Comparison of ENCODE assay signal across 8 cellular contexts in the genomic region with DNA sequence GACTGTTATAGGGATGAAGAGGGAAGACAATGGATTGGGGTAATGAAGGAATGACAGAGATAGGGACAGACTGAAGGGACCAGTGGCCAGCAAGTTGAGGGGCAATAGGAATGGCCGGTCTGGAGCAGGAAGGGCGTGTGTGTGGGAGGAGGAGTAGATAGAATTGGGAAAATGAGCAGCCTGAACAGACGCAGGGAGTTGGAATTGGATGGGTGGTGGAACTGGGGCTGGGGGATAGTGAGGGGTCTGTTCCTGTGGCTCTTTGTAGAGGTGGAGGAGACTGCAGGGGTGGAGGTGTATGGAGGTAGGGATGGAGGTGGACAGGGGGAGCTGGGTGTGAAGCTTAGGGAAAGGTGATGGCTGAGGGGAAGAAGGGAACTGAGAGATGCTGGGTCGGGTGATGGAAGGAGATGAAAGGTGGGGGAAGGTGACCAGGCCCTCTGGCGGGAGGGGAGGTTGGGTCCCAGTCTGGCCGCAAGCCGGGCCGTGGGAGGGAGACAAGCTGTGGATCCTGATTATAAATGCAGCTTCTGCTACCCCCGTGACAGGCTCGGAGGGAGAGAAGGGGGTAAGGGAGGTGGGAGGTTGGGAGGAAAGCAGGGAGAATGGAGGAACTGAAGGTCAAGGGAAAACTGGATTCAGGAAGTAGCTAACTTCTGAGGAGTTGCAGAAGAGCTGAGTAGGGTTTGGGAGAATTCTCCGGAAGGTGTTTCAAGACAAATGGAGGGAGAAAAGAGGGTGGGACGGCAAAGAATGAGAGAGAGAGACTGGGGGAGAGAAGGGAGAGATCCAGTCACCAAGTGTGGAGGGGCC. TPM values are rescaled to one million over a fixed set of nuclear protein-coding genes. Genes with fewer than 3 reads are reported as not detected.
DNase-seq lines count a peak whose midpoint lies in the region; ATAC-seq and TF ChIP-seq lines count a peak whose summit lies in the region.

No MANE protein-coding gene starts in this region.

- no peaks in the 10 kb centered on the region for H3K9me3 Mint-ChIP-seq in naive thymus-derived CD8-positive, alpha-beta T cell

- peak overlapping the region; percentile 87 to 97 (median 91) for H3K4me3 Mint-ChIP-seq in naive thymus-derived CD8-positive, alpha-beta T cell

- H3K27me3 Mint-ChIP-seq in naive thymus-derived CD8-positive, alpha-beta T cell: no peaks in the 10 kb centered on the region

- H3K27me3 ChIP-seq in Loucy (ENCODE audit: insufficient read depth, low read length, poor library complexity, severe bottlenecking) (no peaks in the 10 kb centered on the region), dorsolateral prefrontal cortex (no peaks in the 10 kb centered on the region)

- H3K9me2 ChIP-seq in Loucy (replicated peaks; ENCODE audit: low read depth, low read length): no peaks in the 10 kb centered on the region

- H3K27ac Mint-ChIP-seq in naive thymus-derived CD8-positive, alpha-beta T cell: peak overlapping the region; percentile 93 to 99 (median 99)

- H3K27ac ChIP-seq in dorsolateral prefrontal cortex: peak overlapping the region; percentile 77 to 98 (median 94)

- intact Hi-C loops in dorsolateral prefrontal cortex (cut with DNase I): no loop called here

- H3K9me3 ChIP-seq in Loucy (ENCODE audit: insufficient read depth, low read depth, low read length): no peaks in the 10 kb centered on the region

- peak overlapping the region; percentile 83 for H2AFZ ChIP-seq in Loucy (ENCODE audit: low read length)

- H3K36me3 ChIP-seq in Loucy (ENCODE audit: insufficient read depth, low read length): no peaks in the 10 kb centered on the region

- H3K4me1 Mint-ChIP-seq in naive thymus-derived CD8-positive, alpha-beta T cell: peaks cover 57 to 88% (median 74%) of the 10 kb centered on the region in 4 donors

- peak; percentile 46 for DNase-seq in Ammon's horn (ENCODE audit: low spot score)
- DNase-seq in dorsolateral prefrontal cortex: no peak
- no peak for DNase-seq in naive thymus-derived CD8-positive, alpha-beta T cell
- DNase-seq in GM10248 (ENCODE audit: extremely low spot score): no peak
- DNase-seq in SIG-M5 (lab: John Stamatoyannopoulos, UW): no peak
- no peak for DNase-seq in SKM-1 (lab: John Stamatoyannopoulos, UW; ENCODE audit: unreplicated experiment)
- DNase-seq in cortex of kidney (lab: John Stamatoyannopoulos, UW): no peak

- ATAC-seq in naive thymus-derived CD8-positive, alpha-beta T cell: no peak

- CTCF ChIA-PET in GM10248 (lab: Yijun Ruan, JAX): interaction anchor here (0.7 to 2.1 kb wide), 14 partner anchors 8 to 286 kb away, joined by 3 to 11 read pairs (median 4); partner anchors contain the start of genes CUTA, PFDN6, PHF1 and UQCC2

- H3K9ac ChIP-seq in Loucy (ENCODE audit: low read depth, low read length, poor library complexity, severe bottlenecking): peak overlapping the region; percentile 84

- TF ChIP-seq CTCF in Loucy (conservative IDR thresholded peaks at IDR 0.05; ENCODE audit: low read length) (no peak), dorsolateral prefrontal cortex (IDR thresholded peaks at IDR 0.05 in 54 of 56, conservative IDR thresholded peaks at IDR 0.05 in 2 of 56; ENCODE audit: low read depth in 1 of 56, partially characterized antibody in 56 of 56) (no peak), GM10248 (IDR thresholded peaks at IDR 0.05; ENCODE audit: control extremely low read depth, extremely low read depth, low read depth, missing control alignments) (no peak)

- 0 out of 2 replicates have a peak, but pooled peaks cover 4% of the 10 kb centered on the region for H3F3A ChIP-seq in Loucy (ENCODE audit: low read depth)

- H3K36me3 Mint-ChIP-seq in naive thymus-derived CD8-positive, alpha-beta T cell: no peaks in the 10 kb centered on the region

- H3K79me2 ChIP-seq in Loucy (ENCODE audit: insufficient read depth, low read length): peaks cover 26% of the 10 kb centered on the region; the same call in 1 of the 2 replicates

- peak overlapping the region; percentile 88 for H3K4me2 ChIP-seq in Loucy (ENCODE audit: low read depth, low read length, poor library complexity, severe bottlenecking)

- POLR2A ChIA-PET in naive thymus-derived CD8-positive, alpha-beta T cell (lab: Charles Lee): interaction anchor here (1.3 to 3.2 kb wide), 14 partner anchors 8 to 155 kb away, joined by 3 to 25 read pairs (median 10); partner anchors contain the start of genes B3GALT4, BAK1, CUTA and PFDN6
- POLR2A ChIA-PET in GM10248 (lab: Yijun Ruan, JAX): no interaction called here

- peaks cover 19% of the 10 kb centered on the region for H4K20me1 ChIP-seq in Loucy (ENCODE audit: insufficient read depth, low read length, poor library complexity, severe bottlenecking)

- peaks cover 42% of the 10 kb centered on the region for H3K4me1 ChIP-seq in Loucy (ENCODE audit: insufficient read depth, low read length, poor library complexity, severe bottlenecking)

- H3K4me3 ChIP-seq in Loucy (ENCODE audit: low read length, poor library complexity, severe bottlenecking): peak overlapping the region; percentile 84
- peak overlapping the region; percentile 45 to 82 (median 70) for H3K4me3 ChIP-seq in dorsolateral prefrontal cortex

RNA-seq across cellular contexts. Expression of gene SYNGAP1, which starts 5.2 kb away (rescaled TPM):
- total RNA-seq in dorsolateral prefrontal cortex: 100 to 1,000 TPM in 65 of 120 experiments, 10 to 100 TPM in 55; 41.7 to 147 (median 101) TPM
- total RNA-seq in naive thymus-derived CD8-positive, alpha-beta T cell: 10 to 100 TPM; 57.0 to 66.6 TPM
- polyA plus RNA-seq in naive thymus-derived CD8-positive, alpha-beta T cell: 1 to 10 TPM in 2 of 3 donors, under 1 TPM in 1; 0.38 to 1.9 (median 1.4) TPM

RNA-seq across cellular contexts. Expression of gene CUTA, which starts 7.2 kb away (rescaled TPM):
- 100 to 1,000 TPM; 118 to 222 (median 177) TPM for total RNA-seq in dorsolateral prefrontal cortex
- 100 to 1,000 TPM; 198 to 201 TPM for total RNA-seq in naive thymus-derived CD8-positive, alpha-beta T cell
- 100 to 1,000 TPM; 338 to 441 (median 385) TPM for polyA plus RNA-seq in naive thymus-derived CD8-positive, alpha-beta T cell

RNA-seq across cellular contexts. Expression of gene PHF1, which starts 14.2 kb away (rescaled TPM):
- 100 to 1,000 TPM in 37 of 120 experiments, 10 to 100 TPM in 83; 71.0 to 137 (median 93.5) TPM for total RNA-seq in dorsolateral prefrontal cortex
- total RNA-seq in naive thymus-derived CD8-positive, alpha-beta T cell: 100 to 1,000 TPM; 213 to 223 TPM
- 10 to 100 TPM; 44.3 to 71.4 (median 45.3) TPM for polyA plus RNA-seq in naive thymus-derived CD8-positive, alpha-beta T cell

RNA-seq across cellular contexts. Expression of gene ZBTB9, which starts 29.3 kb away (rescaled TPM):
- total RNA-seq in dorsolateral prefrontal cortex: 10 to 100 TPM in 12 of 120 experiments, 1 to 10 TPM in 108; 1.9 to 15.2 (median 6.9) TPM
- total RNA-seq in naive thymus-derived CD8-positive, alpha-beta T cell: 10 to 100 TPM; 10.6 to 11.9 TPM
- polyA plus RNA-seq in naive thymus-derived CD8-positive, alpha-beta T cell: 10 to 100 TPM in 1 of 3 donors, 1 to 10 TPM in 2; 3.7 to 10.4 (median 6.4) TPM

RNA-seq across cellular contexts. Expression of gene KIFC1, which starts 33.4 kb away (rescaled TPM):
- 1 to 10 TPM in 29 of 120 experiments, under 1 TPM in 67, not detected in 24; 0.11 to 3.3 (median 0.62) TPM for total RNA-seq in dorsolateral prefrontal cortex
- total RNA-seq in naive thymus-derived CD8-positive, alpha-beta T cell: 1 to 10 TPM in 1 of 2 experiments, under 1 TPM in 1; 0.60 to 1.2 TPM
- polyA plus RNA-seq in naive thymus-derived CD8-positive, alpha-beta T cell: under 1 TPM in 2 of 3 donors, not detected in 1; 0.26 to 0.46 TPM
